8 cellular contexts compared by ENCODE assay signal in the genomic region with DNA sequence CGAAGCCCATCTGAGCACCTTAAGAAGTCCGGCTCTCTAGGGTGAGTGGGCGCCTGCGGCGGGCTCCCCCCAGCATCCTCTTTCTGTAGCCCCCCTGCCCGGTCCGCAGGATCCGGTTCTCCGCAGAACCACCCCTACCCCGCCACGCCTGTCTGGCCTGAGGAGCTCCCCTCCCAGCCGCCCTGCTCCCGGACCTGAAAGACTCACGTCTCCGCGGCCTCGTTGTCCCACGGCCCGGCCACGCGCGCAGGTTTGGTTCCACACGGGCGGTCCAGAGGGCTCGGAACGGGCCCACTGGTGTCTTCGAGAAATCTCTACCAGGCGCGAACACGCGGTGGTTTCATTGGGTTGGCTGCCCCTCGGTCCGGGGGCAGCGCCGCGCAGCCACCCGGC. TPM values are rescaled to one million over a fixed set of nuclear protein-coding genes. Genes with fewer than 3 reads are reported as not detected.
DNase-seq lines count a peak whose midpoint lies in the region; ATAC-seq, FAIRE-seq and TF ChIP-seq lines count a peak whose summit lies in the region.

No MANE protein-coding gene starts in this region.

- peak overlapping the region; percentile 97 for H3K9ac ChIP-seq in keratinocyte (ENCODE audit: control insufficient read depth, extremely low read depth, insufficient read depth, low read length)

- peak overlapping the region; percentile 89 for H2AFZ ChIP-seq in keratinocyte (ENCODE audit: control insufficient read depth, low read length)

- peaks cover 63% of the 10 kb centered on the region for H3K36me3 Mint-ChIP-seq in activated T-helper 17 cell treated with anti-CD3 and anti-CD28 coated beads, Interleukin-2, amount 50 U/mL, for 72 hours (ENCODE audit: low read depth)

- H3K4me1 ChIP-seq in keratinocyte (ENCODE audit: control insufficient read depth, extremely low read depth, insufficient read depth, low read length) (peaks cover 25% of the 10 kb centered on the region), testis (peaks cover 11% of the 10 kb centered on the region)

- TF ChIP-seq POLR2A in GM19193 (IDR thresholded peaks at IDR 0.05; ENCODE audit: extremely low read depth, insufficient read depth, insufficient read length) (peak; percentile 56), testis (IDR thresholded peaks at IDR 0.05) (no peak)

- no peak for FAIRE-seq in keratinocyte (lab: Jason Lieb, UNC)

- H3K9me3 ChIP-seq in keratinocyte (ENCODE audit: control insufficient read depth, low read depth, low read length) (no peaks in the 10 kb centered on the region), testis (no peaks in the 10 kb centered on the region)

- peaks cover 58% of the 10 kb centered on the region for H3K79me2 ChIP-seq in keratinocyte (ENCODE audit: control insufficient read depth, insufficient read depth, low read length)

- H3K27ac ChIP-seq in keratinocyte (ENCODE audit: control insufficient read depth, insufficient read depth, low read length) (peak overlapping the region; percentile 93), testis (peak overlapping the region; percentile 91 to 99)

- ATAC-seq in HG02970 (IDR thresholded peaks at IDR 0.05; ENCODE audit: low FRiP score, unreplicated experiment): peak; percentile 4
- ATAC-seq in activated T-helper 17 cell treated with anti-CD3 and anti-CD28 coated beads, Interleukin-2, amount 50 U/mL, for 72 hours (replicated peaks): peak; percentile 5
- ATAC-seq in HG02798 (IDR thresholded peaks at IDR 0.05; ENCODE audit: poor library complexity, unreplicated experiment): no peak

- H3K9me3 Mint-ChIP-seq in activated T-helper 17 cell treated with anti-CD3 and anti-CD28 coated beads, Interleukin-2, amount 50 U/mL, for 72 hours: no peaks in the 10 kb centered on the region

- H3K4me2 ChIP-seq in keratinocyte (ENCODE audit: control insufficient read depth, extremely low read depth, insufficient read depth, low read depth, low read length): peak overlapping the region; percentile 97

- peak overlapping the region; percentile 90 for H3K4me3 Mint-ChIP-seq in activated T-helper 17 cell treated with anti-CD3 and anti-CD28 coated beads, Interleukin-2, amount 50 U/mL, for 72 hours

- DNase-seq in keratinocyte (ENCODE audit: low read depth, low spot score): no peak
- DNase-seq in testis: no peak
- no peak for DNase-seq in NCI-H345 (lab: John Stamatoyannopoulos, UW)
- DNase-seq in NCI-H1417 treated with DMSO at 0.1 percent for 48 hours (lab: John Stamatoyannopoulos, UW): no peak

- H3K4me3 ChIP-seq in keratinocyte (ENCODE audit: control insufficient read depth in 2 of 3, extremely low read depth in 1 of 3, insufficient read depth in 2 of 3, low read depth in 1 of 3, low read length in 3 of 3) (peak overlapping the region; percentile 83 to 95 (median 92)), testis (peak overlapping the region; percentile 91 to 97)

- WGBS in testis, 2 donors: 0 to 1% methylated on average over 11 to 21 of the region's 37 CpGs

- H3K36me3 ChIP-seq in keratinocyte (ENCODE audit: control insufficient read depth in 2 of 2, extremely low read depth in 1 of 2, insufficient read depth in 2 of 2, low read length in 2 of 2): peaks cover 2 to 4% of the 10 kb centered on the region in 2 experiments
- H3K36me3 ChIP-seq in testis (ENCODE audit: low read depth, missing control alignments): no peaks in the 10 kb centered on the region

- TF ChIP-seq CTCF in keratinocyte (optimal IDR thresholded peaks at IDR 0.05 in 1 of 3, IDR thresholded peaks at IDR 0.05 in 1 of 3, conservative IDR thresholded peaks at IDR 0.05 in 1 of 3; ENCODE audit: extremely low read depth in 1 of 3, insufficient read depth in 2 of 3, low read length in 3 of 3) (no peak), testis (IDR thresholded peaks at IDR 0.05) (peak in 1 of 3 experiments; percentile 7)

- H3K9me1 ChIP-seq in keratinocyte (ENCODE audit: control insufficient read depth, extremely low read depth, insufficient read depth, low read length): no peaks in the 10 kb centered on the region

- peaks cover 5% of the 10 kb centered on the region for H4K20me1 ChIP-seq in keratinocyte (ENCODE audit: control insufficient read depth, extremely low read depth, insufficient read depth, low read length)

- H3K27me3 ChIP-seq in keratinocyte (ENCODE audit: control insufficient read depth, extremely low read depth, insufficient read depth, low read length): no peaks in the 10 kb centered on the region
- H3K27me3 ChIP-seq in testis: no peaks in the 10 kb centered on the region

- no peaks in the 10 kb centered on the region for H3K27me3 Mint-ChIP-seq in activated T-helper 17 cell treated with anti-CD3 and anti-CD28 coated beads, Interleukin-2, amount 50 U/mL, for 72 hours

- intact Hi-C loops in testis (cut with DNase I; ENCODE audit: low total_unique reads): loop anchor here (10.0 kb wide), 1 partner anchor 56 kb away; a partner anchor contains a TSS

- H3K27ac Mint-ChIP-seq in activated T-helper 17 cell treated with anti-CD3 and anti-CD28 coated beads, Interleukin-2, amount 50 U/mL, for 72 hours: peak overlapping the region; percentile 94

- H3K4me1 Mint-ChIP-seq in activated T-helper 17 cell treated with anti-CD3 and anti-CD28 coated beads, Interleukin-2, amount 50 U/mL, for 72 hours: peaks cover 46% of the 10 kb centered on the region

- dilution Hi-C loops in keratinocyte (cut with MboI; ENCODE audit: extremely low pct_ligation_motif_present, low sequenced_read_pairs): no loop called here

RNA-seq across cellular contexts. Expression of a gene that starts 0.2 kb away (rescaled TPM):
- 10 to 100 TPM; 29.2 to 41.7 TPM for total RNA-seq in activated T-helper 17 cell treated with anti-CD3 and anti-CD28 coated beads, Interleukin-2, amount 50 U/mL, for 72 hours
- polyA plus RNA-seq in keratinocyte (114 to 207 TPM (median 145 TPM) in 3 replicates), testis (ENCODE audit: insufficient read depth, low read depth, low replicate concordance) (38.1 TPM)
- 97.5 TPM for polyA plus RNA-seq in keratinocyte (2011; ENCODE audit: low read depth)
- 66.2 and 115 TPM in 2 replicates for polyA plus RNA-seq in keratinocyte (2011; cell fraction: cytosol; rRNA removed)
- 199 and 201 TPM in 2 replicates for polyA plus RNA-seq in keratinocyte (2011; cell fraction: nucleus; rRNA removed)
- polyA plus RNA-seq in keratinocyte (2012; ENCODE audit: low replicate concordance): 69.5 and 191 TPM in 2 replicates
- 58.5 to 238 TPM (median 212 TPM) in 3 replicates for polyA minus RNA-seq in keratinocyte
- polyA minus RNA-seq in keratinocyte (2011; cell fraction: cytosol; rRNA and poly(A)+ RNA removed): 76.7 TPM
- 142 and 232 TPM in 2 replicates for polyA minus RNA-seq in keratinocyte (2011; cell fraction: nucleus; rRNA and poly(A)+ RNA removed)
- total RNA-seq in testis: 10 to 100 TPM; 51.4 to 53.8 TPM

RNA-seq across cellular contexts. Expression of a gene that starts 0.8 kb away (rescaled TPM):
- total RNA-seq in activated T-helper 17 cell treated with anti-CD3 and anti-CD28 coated beads, Interleukin-2, amount 50 U/mL, for 72 hours: 10 to 100 TPM; 78.3 to 95.8 TPM
- polyA plus RNA-seq in keratinocyte: 43.3 to 74.6 TPM (median 62.1 TPM) in 3 replicates
- polyA plus RNA-seq in keratinocyte (2011; ENCODE audit: low read depth): 444 TPM
- polyA plus RNA-seq in keratinocyte (2011; cell fraction: cytosol; rRNA removed): 29.0 and 41.3 TPM in 2 replicates
- 70.1 and 79.7 TPM in 2 replicates for polyA plus RNA-seq in keratinocyte (2011; cell fraction: nucleus; rRNA removed)
- 51.3 and 86.1 TPM in 2 replicates for polyA plus RNA-seq in keratinocyte (2012; ENCODE audit: low replicate concordance)
- 54.6 to 110 TPM (median 99.2 TPM) in 3 replicates for polyA minus RNA-seq in keratinocyte
- 30.5 TPM for polyA minus RNA-seq in keratinocyte (2011; cell fraction: cytosol; rRNA and poly(A)+ RNA removed)
- polyA minus RNA-seq in keratinocyte (2011; cell fraction: nucleus; rRNA and poly(A)+ RNA removed): 64.4 and 108 TPM in 2 replicates
- 10 to 100 TPM; 94.8 to 95.2 TPM for total RNA-seq in testis
- 81.0 TPM for polyA plus RNA-seq in testis (ENCODE audit: insufficient read depth, low read depth, low replicate concordance)

RNA-seq across cellular contexts. Expression of a gene that starts 58.4 kb away (rescaled TPM):
- total RNA-seq in activated T-helper 17 cell treated with anti-CD3 and anti-CD28 coated beads, Interleukin-2, amount 50 U/mL, for 72 hours: under 1 TPM; 0.19 TPM
- polyA plus RNA-seq in keratinocyte: 1.1 to 2.8 TPM (median 2.2 TPM) in 3 replicates
- polyA plus RNA-seq in keratinocyte (2011; ENCODE audit: low read depth): 3.6 TPM
- polyA plus RNA-seq in keratinocyte (2011; cell fraction: cytosol; rRNA removed): 1.3 and 1.8 TPM in 2 replicates
- polyA plus RNA-seq in keratinocyte (2011; cell fraction: nucleus; rRNA removed): 2.6 and 2.9 TPM in 2 replicates
- 1.1 and 7.4 TPM in 2 replicates for polyA plus RNA-seq in keratinocyte (2012; ENCODE audit: low replicate concordance)
- polyA minus RNA-seq in keratinocyte: 1.7 to 6.3 TPM (median 3.3 TPM) in 3 replicates
- 3.3 TPM for polyA minus RNA-seq in keratinocyte (2011; cell fraction: cytosol; rRNA and poly(A)+ RNA removed)
- 2.6 and 3.4 TPM in 2 replicates for polyA minus RNA-seq in keratinocyte (2011; cell fraction: nucleus; rRNA and poly(A)+ RNA removed)
- 1 to 10 TPM; 1.5 to 1.9 TPM for total RNA-seq in testis
- 2.9 TPM for polyA plus RNA-seq in testis (ENCODE audit: insufficient read depth, low read depth, low replicate concordance)
